ENCODE assay signal across 3 cellular contexts in genomic region chr17:48238933-48239602, GRCh38.
TF ChIP-seq lines count a peak whose summit lies in the region.

No MANE protein-coding gene starts in this region.

TF ChIP-seq in A549, 52 proteins besides CTCF, POLR2A, EP300 and RAD21 (continued from another document):
- no peak for TF ChIP-seq REST (IDR thresholded peaks at IDR 0.05)
- no peak for TF ChIP-seq HDAC2 (IDR thresholded peaks at IDR 0.05)
- TF ChIP-seq FOSB (CRISPR knock-in tag; IDR thresholded peaks at IDR 0.05), result no peak
- no peak for TF ChIP-seq HES2 (IDR thresholded peaks at IDR 0.05)
- no peak for TF ChIP-seq SMC3 (IDR thresholded peaks at IDR 0.05)
- TF ChIP-seq MAX (IDR thresholded peaks at IDR 0.05), result no peak
- no peak for TF ChIP-seq PHF8 (IDR thresholded peaks at IDR 0.05; ENCODE audit: borderline replicate concordance, low read depth)
- TF ChIP-seq CHD4 (IDR thresholded peaks at IDR 0.05; ENCODE audit: borderline replicate concordance), result no peak
- TF ChIP-seq MAFK (IDR thresholded peaks at IDR 0.05; ENCODE audit: partially characterized antibody), result no peak
- no peak for TF ChIP-seq TP53 (CRISPR knock-in tag; IDR thresholded peaks at IDR 0.05)
- TF ChIP-seq, protein P1, sequence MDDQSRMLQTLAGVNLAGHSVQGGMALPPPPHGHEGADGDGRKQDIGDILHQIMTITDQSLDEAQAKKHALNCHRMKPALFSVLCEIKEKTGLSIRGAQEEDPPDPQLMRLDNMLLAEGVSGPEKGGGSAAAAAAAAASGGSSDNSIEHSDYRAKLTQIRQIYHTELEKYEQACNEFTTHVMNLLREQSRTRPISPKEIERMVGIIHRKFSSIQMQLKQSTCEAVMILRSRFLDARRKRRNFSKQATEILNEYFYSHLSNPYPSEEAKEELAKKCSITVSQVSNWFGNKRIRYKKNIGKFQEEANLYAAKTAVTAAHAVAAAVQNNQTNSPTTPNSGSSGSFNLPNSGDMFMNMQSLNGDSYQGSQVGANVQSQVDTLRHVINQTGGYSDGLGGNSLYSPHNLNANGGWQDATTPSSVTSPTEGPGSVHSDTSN (IDR thresholded peaks at IDR 0.05), result no peak
TF ChIP-seq in A549: peak in this region for 0.

TF ChIP-seq in HCT116, 20 proteins besides CTCF, POLR2A, EP300 and RAD21 (continued from another document):
- no peak for TF ChIP-seq MAX (IDR thresholded peaks at IDR 0.05)

TF ChIP-seq in SK-N-SH treated with all-trans-retinoic acid at 6 μM for 48 hours, 23 proteins besides CTCF, POLR2A, EP300 and RAD21 (continued from another document):
- TF ChIP-seq, protein P2, sequence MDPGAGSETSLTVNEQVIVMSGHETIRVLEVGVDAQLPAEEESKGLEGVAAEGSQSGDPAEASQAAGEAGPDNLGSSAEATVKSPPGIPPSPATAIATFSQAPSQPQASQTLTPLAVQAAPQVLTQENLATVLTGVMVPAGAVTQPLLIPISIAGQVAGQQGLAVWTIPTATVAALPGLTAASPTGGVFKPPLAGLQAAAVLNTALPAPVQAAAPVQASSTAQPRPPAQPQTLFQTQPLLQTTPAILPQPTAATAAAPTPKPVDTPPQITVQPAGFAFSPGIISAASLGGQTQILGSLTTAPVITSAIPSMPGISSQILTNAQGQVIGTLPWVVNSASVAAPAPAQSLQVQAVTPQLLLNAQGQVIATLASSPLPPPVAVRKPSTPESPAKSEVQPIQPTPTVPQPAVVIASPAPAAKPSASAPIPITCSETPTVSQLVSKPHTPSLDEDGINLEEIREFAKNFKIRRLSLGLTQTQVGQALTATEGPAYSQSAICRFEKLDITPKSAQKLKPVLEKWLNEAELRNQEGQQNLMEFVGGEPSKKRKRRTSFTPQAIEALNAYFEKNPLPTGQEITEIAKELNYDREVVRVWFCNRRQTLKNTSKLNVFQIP (CRISPR knock-in tag; IDR thresholded peaks at IDR 0.05; ENCODE audit: borderline replicate concordance, low read depth), result no peak
- no peak for TF ChIP-seq ZFP3 (CRISPR knock-in tag; IDR thresholded peaks at IDR 0.05)
- TF ChIP-seq ZC3H10 (CRISPR knock-in tag; IDR thresholded peaks at IDR 0.05), result no peak
- TF ChIP-seq ZNF70 (CRISPR knock-in tag; IDR thresholded peaks at IDR 0.05), result no peak
- no peak for TF ChIP-seq OSR1 (CRISPR knock-in tag; IDR thresholded peaks at IDR 0.05)
- TF ChIP-seq TSHZ2 (CRISPR knock-in tag; IDR thresholded peaks at IDR 0.05), result no peak
- TF ChIP-seq SNAI2 (CRISPR knock-in tag; IDR thresholded peaks at IDR 0.05), result no peak
- no peak for TF ChIP-seq ARNTL (CRISPR knock-in tag; IDR thresholded peaks at IDR 0.05; ENCODE audit: borderline replicate concordance, low read depth)
- no peak for TF ChIP-seq BACH2 (CRISPR knock-in tag; IDR thresholded peaks at IDR 0.05; ENCODE audit: borderline replicate concordance)
- no peak for TF ChIP-seq CSRNP3 (CRISPR knock-in tag; IDR thresholded peaks at IDR 0.05)
- no peak for TF ChIP-seq TCF4 (CRISPR knock-in tag; IDR thresholded peaks at IDR 0.05; ENCODE audit: borderline replicate concordance)
- TF ChIP-seq CREB5 (CRISPR knock-in tag; IDR thresholded peaks at IDR 0.05; ENCODE audit: low read depth), result no peak
- TF ChIP-seq RARB (CRISPR knock-in tag; IDR thresholded peaks at IDR 0.05), result no peak
- TF ChIP-seq, protein P3, sequence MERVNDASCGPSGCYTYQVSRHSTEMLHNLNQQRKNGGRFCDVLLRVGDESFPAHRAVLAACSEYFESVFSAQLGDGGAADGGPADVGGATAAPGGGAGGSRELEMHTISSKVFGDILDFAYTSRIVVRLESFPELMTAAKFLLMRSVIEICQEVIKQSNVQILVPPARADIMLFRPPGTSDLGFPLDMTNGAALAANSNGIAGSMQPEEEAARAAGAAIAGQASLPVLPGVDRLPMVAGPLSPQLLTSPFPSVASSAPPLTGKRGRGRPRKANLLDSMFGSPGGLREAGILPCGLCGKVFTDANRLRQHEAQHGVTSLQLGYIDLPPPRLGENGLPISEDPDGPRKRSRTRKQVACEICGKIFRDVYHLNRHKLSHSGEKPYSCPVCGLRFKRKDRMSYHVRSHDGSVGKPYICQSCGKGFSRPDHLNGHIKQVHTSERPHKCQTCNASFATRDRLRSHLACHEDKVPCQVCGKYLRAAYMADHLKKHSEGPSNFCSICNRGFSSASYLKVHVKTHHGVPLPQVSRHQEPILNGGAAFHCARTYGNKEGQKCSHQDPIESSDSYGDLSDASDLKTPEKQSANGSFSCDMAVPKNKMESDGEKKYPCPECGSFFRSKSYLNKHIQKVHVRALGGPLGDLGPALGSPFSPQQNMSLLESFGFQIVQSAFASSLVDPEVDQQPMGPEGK (CRISPR knock-in tag; IDR thresholded peaks at IDR 0.05; ENCODE audit: borderline replicate concordance), result no peak
- TF ChIP-seq GLIS3 (CRISPR knock-in tag; IDR thresholded peaks at IDR 0.05), result no peak
- TF ChIP-seq PPARA (CRISPR knock-in tag; IDR thresholded peaks at IDR 0.05; ENCODE audit: borderline replicate concordance), result no peak
- no peak for TF ChIP-seq ZNF8 (CRISPR knock-in tag; IDR thresholded peaks at IDR 0.05)
